Comparison of ENCODE assay signal across 1 cellular context in genomic region chr14:50714452-50715073, GRCh38.
TF ChIP-seq lines count a peak whose summit lies in the region.

No MANE protein-coding gene starts in this region.

TF ChIP-seq in K562, 482 proteins besides CTCF, POLR2A, EP300 and RAD21:
- no peak for TF ChIP-seq CHD7 (IDR thresholded peaks at IDR 0.05; ENCODE audit: low read depth, low read length)
- TF ChIP-seq ZNF354B (CRISPR knock-in tag; IDR thresholded peaks at IDR 0.05) = no peak
